In the genomic region with DNA sequence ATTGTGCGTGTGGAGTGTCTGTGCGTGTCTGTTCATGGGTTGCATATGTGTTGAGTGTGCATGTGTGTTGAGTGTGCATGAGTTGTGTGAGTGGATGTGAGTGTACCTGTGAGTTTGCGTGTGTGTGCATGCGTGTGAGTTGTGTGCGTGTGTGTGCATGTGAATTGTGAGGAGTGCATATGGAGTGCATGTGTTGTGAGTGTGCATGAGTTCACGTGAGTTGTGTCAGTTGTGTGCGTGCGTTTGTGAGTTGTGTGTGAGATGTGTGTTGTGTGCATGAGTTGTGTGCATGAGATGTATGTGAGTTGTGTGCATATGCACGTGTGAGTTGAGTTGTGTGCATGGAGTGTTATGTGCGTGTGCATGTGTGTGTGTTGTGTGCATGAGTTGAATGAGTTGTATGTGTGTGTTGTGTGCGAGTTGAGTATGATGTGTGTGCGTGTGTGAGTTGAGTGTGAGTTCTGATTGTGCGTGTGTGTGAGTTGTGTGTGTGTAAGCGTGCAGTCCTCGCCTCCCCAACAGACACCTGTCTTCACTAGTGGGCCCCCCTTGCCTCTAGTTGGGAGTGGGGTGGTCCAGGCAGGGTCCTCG, we compare ENCODE assay signal across 16 cellular contexts. TPM values are rescaled to one million over a fixed set of nuclear protein-coding genes. Genes with fewer than 3 reads are reported as not detected.
DNase-seq lines count a peak whose midpoint lies in the region; ATAC-seq, FAIRE-seq and TF ChIP-seq lines count a peak whose summit lies in the region.
"Had no signal": no experiment of that assay in that cellular context is flagged by ENCODE, and none has a peak within 500 bp of the region (broad histone marks: within the 10 kb centered on the region; RNA-seq: fewer than 3 reads in every experiment).

No MANE protein-coding gene starts in this region.

- no peak overlapping the region for H2AFZ ChIP-seq in K562 (ENCODE audit: low read depth, low read length)
- H2AFZ ChIP-seq: GM23338 had no signal

- H3K36me3 ChIP-seq in K562 (ENCODE audit: control insufficient read depth, insufficient read depth, low read length) = peaks cover 82% of the 10 kb centered on the region; the same call in 2 of the 3 replicates
- H3K36me3 ChIP-seq in neutrophil = no peaks in the 10 kb centered on the region

- no peak for TF ChIP-seq EP300 in K562 (IDR thresholded peaks at IDR 0.05; ENCODE audit: low read length)

- TF ChIP-seq RAD21 in K562 (CRISPR knock-in tag; conservative IDR thresholded peaks at IDR 0.05 in 1 of 2, IDR thresholded peaks at IDR 0.05 in 1 of 2) = no peak

- BruUV-seq in K562 (replicated peaks; lab: Mats Ljungman, UMichigan) = no TSS peak

- TF ChIP-seq CTCF in K562 (IDR thresholded peaks at IDR 0.05 in 2 of 3, conservative IDR thresholded peaks at IDR 0.05 in 1 of 3; ENCODE audit: insufficient read depth in 2 of 3, low read depth in 1 of 3, low read length in 3 of 3) (no peak), neutrophil (IDR thresholded peaks at IDR 0.05) (no peak)

- peaks cover 0 to 9% of the 10 kb centered on the region in 2 experiments; a peak in 2 of 5 replicates for H3K4me1 ChIP-seq in K562 (replicated peaks in 1 of 2; ENCODE audit: control insufficient read depth in 2 of 2, insufficient read depth in 2 of 2, low read length in 2 of 2)
- peaks cover 65 to 73% of the 10 kb centered on the region in 2 experiments for H3K4me1 ChIP-seq in neutrophil (ENCODE audit: control insufficient read depth in 1 of 2, insufficient read depth in 1 of 2, low read depth in 1 of 2, low read length in 1 of 2)
- H3K4me1 ChIP-seq: A549 had no signal

- H3K4me3 ChIP-seq in K562 (no peak overlapping the region), neutrophil (ENCODE audit: low read depth in 1 of 2, low read length in 1 of 2) (no peak overlapping the region)
- H3K4me3 ChIP-seq: A549, GM23338 had no signal

- no peaks in the 10 kb centered on the region for H3K9me1 ChIP-seq in K562 (ENCODE audit: control insufficient read depth, insufficient read depth, low read length)

- H3K27me3 ChIP-seq in K562 (ENCODE audit: control insufficient read depth in 2 of 2, insufficient read depth in 2 of 2, low read length in 2 of 2) = no peaks in the 10 kb centered on the region
- no peaks in the 10 kb centered on the region for H3K27me3 ChIP-seq in neutrophil

- no peak for TF ChIP-seq POLR2A in GM12892 (IDR thresholded peaks at IDR 0.05; ENCODE audit: low read depth, low read length)
- TF ChIP-seq POLR2A in K562 (conservative IDR thresholded peaks at IDR 0.05) = no peak

- H3K4me2 ChIP-seq in K562 (ENCODE audit: insufficient read depth, low read length) = no peak overlapping the region
- H3K4me2 ChIP-seq: A549, GM23338, KMS-11 had no signal

- CTCF ChIA-PET in HEK293T (lab: Yijun Ruan, JAX) (no interaction called here), K562 (lab: Yijun Ruan, JAX; ENCODE audit: low intra/inter-chr PET ratio) (no interaction called here)

- H3K27ac ChIP-seq in K562 (ENCODE audit: extremely low read depth, low read depth, low read length) = no peak overlapping the region
- H3K27ac ChIP-seq in neutrophil = peak overlapping the region; percentile 91
- H3K27ac ChIP-seq: A549, KMS-11 had no signal

- FAIRE-seq in GM12892 (lab: Jason Lieb, UNC) (peak; percentile 85), K562 (lab: Jason Lieb, UNC) (no peak)
- FAIRE-seq: A549 had no signal

- H3K9me3 ChIP-seq in K562 (replicated peaks; ENCODE audit: control insufficient read depth, insufficient read depth, low read depth, low read length) = no peaks in the 10 kb centered on the region
- H3K9me3 ChIP-seq in neutrophil = no peaks in the 10 kb centered on the region
- H3K9me3 ChIP-seq: A549 had no signal

- DNase-seq in GM12892 (ENCODE audit: insufficient read length) (no peak), HEK293T (ENCODE audit: extremely low spot score) (no peak), K562 (ENCODE audit: extremely low read depth in 1 of 4, low spot score in 3 of 4) (no peak), NCI-H146 (lab: John Stamatoyannopoulos, UW) (no peak), NCI-H1105 treated with DMSO at 0.1 percent for 48 hours (lab: John Stamatoyannopoulos, UW) (no peak)
- DNase-seq: CD8-positive, alpha-beta T cell; H9 had no signal

- 89% methylated on average over 9 of the region's 16 CpGs for WGBS in K562 (ENCODE audit: insufficient coverage, low coverage, missing lambda C conversion rate)

- peaks cover 90% of the 10 kb centered on the region for H3K79me2 ChIP-seq in K562 (ENCODE audit: control insufficient read depth, insufficient read depth, low read length)

- in situ Hi-C loops in K562 (cut with MboI) = no loop called here

- no peak for ATAC-seq in K562
- ATAC-seq in GM21717 (IDR thresholded peaks at IDR 0.05; ENCODE audit: unreplicated experiment) = no peak
- ATAC-seq: A549; CD8-positive, alpha-beta T cell; GM23338 had no signal

- POLR2A ChIA-PET in HEK293T (lab: Yijun Ruan, JAX) = no interaction called here
- POLR2A ChIA-PET in K562 (lab: Yijun Ruan, JAX) = no interaction called here

- intact Hi-C loops in K562 (cut with micrococcal nuclease) = no loop called here

- no peaks in the 10 kb centered on the region; the same call in none of the 2 replicates for H4K20me1 ChIP-seq in K562 (replicated peaks; ENCODE audit: control insufficient read depth, insufficient read depth, low read length)

- H3K9ac ChIP-seq in K562 (ENCODE audit: insufficient read depth in 1 of 2, low read depth in 2 of 2, low read length in 2 of 2) = no peak overlapping the region
- H3K9ac ChIP-seq: KMS-11 had no signal

TF ChIP-seq in HEK293T, 16 proteins besides CTCF, POLR2A, EP300 and RAD21:
- TF ChIP-seq HDGF (IDR thresholded peaks at IDR 0.05; ENCODE audit: borderline replicate concordance) = no peak
- peak; percentile 59; the same call in 1 of the 2 replicates for TF ChIP-seq TARDBP (IDR thresholded peaks at IDR 0.05)

TF ChIP-seq in K562, 482 proteins besides CTCF, POLR2A, EP300 and RAD21 (continues in another document):
- 0 out of 2 replicates have a peak, but pooled peaks have one; percentile 5 for TF ChIP-seq STAT5A (IDR thresholded peaks at IDR 0.05; ENCODE audit: borderline replicate concordance, low read length)

RNA-seq across cellular contexts. Expression of a gene that starts 29.3 kb away (rescaled TPM):
- 142 TPM for polyA plus RNA-seq in GM12892 (2012; ENCODE audit: missing spikeins)
- total RNA-seq in K562 (2011; cell fraction: chromatin; rRNA removed; ENCODE audit: low replicate concordance) = 47.7 and 68.4 TPM in 2 replicates
- total RNA-seq in K562 (2011; cell fraction: nucleolus; rRNA removed) = 25.8 and 28.5 TPM in 2 replicates
- 37.4 and 47.0 TPM in 2 replicates for total RNA-seq in K562 (2011; cell fraction: nucleoplasm; rRNA removed)
- total RNA-seq in K562 (2014; rRNA removed) (55.2 and 71.3 TPM in 2 replicates), K562 (2014; rRNA removed; fragmentation: Illumina TruSeq; extraction: Trizol) (68.1 and 69.1 TPM in 2 replicates), K562 (2015; rRNA removed; fragmentation: Illumina TruSeq; extraction: Trizol) (61.3 and 64.1 TPM in 2 replicates), K562 (2021) (115 and 120 TPM in 2 replicates)
- polyA plus RNA-seq in K562 (2011; rRNA removed) (70.6 and 98.1 TPM in 2 replicates), K562 (2014; fragmentation: Illumina TruSeq; extraction: Trizol) (129 and 145 TPM in 2 replicates), K562 (2014; fragmentation: Nextera tagmentation; extraction: Ambion mirVana) (10 to 100 TPM; 33.8 to 41.7 TPM), K562 (2014; rRNA removed) (102 and 134 TPM in 2 replicates)
- 52.3 and 59.1 TPM in 2 replicates for polyA plus RNA-seq in K562 (2011; cell fraction: cytosol; rRNA removed)
- 65.1 and 75.2 TPM in 2 replicates for polyA plus RNA-seq in K562 (2011; cell fraction: nucleus; rRNA removed)
- polyA plus RNA-seq in K562 (2012) = 73.1 and 90.3 TPM in 2 replicates
- 61.3 and 72.6 TPM in 2 replicates for polyA minus RNA-seq in K562 (2011; rRNA and poly(A)+ RNA removed)
- polyA minus RNA-seq in K562 (2011; cell fraction: cytosol; rRNA and poly(A)+ RNA removed) = 46.6 and 48.6 TPM in 2 replicates
- polyA minus RNA-seq in K562 (2011; cell fraction: nucleus; rRNA and poly(A)+ RNA removed) = 20.1 and 23.3 TPM in 2 replicates

RNA-seq across cellular contexts. Expression of a gene that starts 44.1 kb away (rescaled TPM):
- 0.17 TPM for polyA plus RNA-seq in GM12892 (2012; ENCODE audit: missing spikeins)
- not detected in 2 replicates for total RNA-seq in K562 (2011; cell fraction: chromatin; rRNA removed; ENCODE audit: low replicate concordance)
- not detected in 2 replicates for total RNA-seq in K562 (2011; cell fraction: nucleolus; rRNA removed)
- not detected in 2 replicates for total RNA-seq in K562 (2011; cell fraction: nucleoplasm; rRNA removed)
- not detected in 2 replicates for total RNA-seq in K562 (2014; rRNA removed)
- not detected in 2 replicates for total RNA-seq in K562 (2014; rRNA removed; fragmentation: Illumina TruSeq; extraction: Trizol)
- not detected in 2 replicates for total RNA-seq in K562 (2015; rRNA removed; fragmentation: Illumina TruSeq; extraction: Trizol)
- total RNA-seq in K562 (2021) = not detected in 2 replicates
- polyA plus RNA-seq in K562 (2011; rRNA removed) = not detected in 2 replicates
- polyA plus RNA-seq in K562 (2011; cell fraction: cytosol; rRNA removed) = not detected in 2 replicates
- polyA plus RNA-seq in K562 (2011; cell fraction: nucleus; rRNA removed) = not detected in 2 replicates
- not detected in 2 replicates for polyA plus RNA-seq in K562 (2012)
- not detected in 2 replicates for polyA plus RNA-seq in K562 (2014; fragmentation: Illumina TruSeq; extraction: Trizol)
- polyA plus RNA-seq in K562 (2014; fragmentation: Nextera tagmentation; extraction: Ambion mirVana) = not detected
- polyA plus RNA-seq in K562 (2014; rRNA removed) = not detected in 2 replicates
- not detected in 2 replicates for polyA minus RNA-seq in K562 (2011; rRNA and poly(A)+ RNA removed)
- not detected in 2 replicates for polyA minus RNA-seq in K562 (2011; cell fraction: cytosol; rRNA and poly(A)+ RNA removed)
- not detected in 2 replicates for polyA minus RNA-seq in K562 (2011; cell fraction: nucleus; rRNA and poly(A)+ RNA removed)
- total RNA-seq: CD8-positive, alpha-beta T cell; Daoy; GM23338; H9 had no signal
- polyA plus RNA-seq: A549, BJ, CD14-positive monocyte, GM23338, IgD-negative memory B cell had no signal

RNA-seq across cellular contexts. Expression of a gene that starts 53.1 kb away (rescaled TPM):
- not detected for polyA plus RNA-seq in GM12892 (2012; ENCODE audit: missing spikeins)
- total RNA-seq in K562 (2011; cell fraction: chromatin; rRNA removed; ENCODE audit: low replicate concordance) = not detected in 2 replicates
- not detected in 2 replicates for total RNA-seq in K562 (2011; cell fraction: nucleolus; rRNA removed)
- total RNA-seq in K562 (2011; cell fraction: nucleoplasm; rRNA removed) = not detected in 2 replicates
- total RNA-seq in K562 (2014; rRNA removed) (0.09 TPM in 1 of 2 replicates, not detected in the other), K562 (2014; rRNA removed; fragmentation: Illumina TruSeq; extraction: Trizol) (not detected in 2 replicates), K562 (2015; rRNA removed; fragmentation: Illumina TruSeq; extraction: Trizol) (not detected in 2 replicates), K562 (2021) (not detected in 2 replicates)
- polyA plus RNA-seq in K562 (2011; rRNA removed) (not detected in 2 replicates), K562 (2014; fragmentation: Illumina TruSeq; extraction: Trizol) (not detected in 2 replicates), K562 (2014; fragmentation: Nextera tagmentation; extraction: Ambion mirVana) (not detected), K562 (2014; rRNA removed) (not detected in 2 replicates)
- polyA plus RNA-seq in K562 (2011; cell fraction: cytosol; rRNA removed) = not detected in 2 replicates
- 0.03 TPM in 1 of 2 replicates, not detected in the other for polyA plus RNA-seq in K562 (2011; cell fraction: nucleus; rRNA removed)
- 0.03 TPM in 1 of 2 replicates, not detected in the other for polyA plus RNA-seq in K562 (2012)
- polyA minus RNA-seq in K562 (2011; rRNA and poly(A)+ RNA removed) = not detected in 2 replicates
- not detected in 2 replicates for polyA minus RNA-seq in K562 (2011; cell fraction: cytosol; rRNA and poly(A)+ RNA removed)
- not detected in 2 replicates for polyA minus RNA-seq in K562 (2011; cell fraction: nucleus; rRNA and poly(A)+ RNA removed)
- total RNA-seq: CD8-positive, alpha-beta T cell; Daoy; GM23338 had no signal
- polyA plus RNA-seq: A549, CD14-positive monocyte, GM23338, IgD-negative memory B cell had no signal
